Comparison of ENCODE assay signal across 30 cellular contexts in the genomic region with DNA sequence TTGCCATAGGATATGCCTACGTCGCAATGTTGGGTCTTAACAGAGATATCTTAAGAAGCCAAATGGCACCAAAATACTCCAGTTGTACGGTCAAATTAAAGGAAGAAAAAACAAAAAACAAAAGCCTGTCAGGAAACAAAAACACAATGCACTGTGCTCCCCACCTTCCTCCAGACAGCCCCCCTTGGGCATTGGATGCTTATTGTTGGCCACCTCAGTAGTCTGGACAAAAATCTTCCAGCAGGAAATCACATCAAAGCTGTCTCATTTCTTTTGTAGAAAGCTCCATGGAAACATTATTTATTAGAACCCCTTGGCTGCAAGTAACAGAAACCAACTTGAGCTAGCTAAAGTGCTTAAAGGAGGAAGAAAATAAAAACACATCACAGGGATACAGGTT.
"Had no signal": no experiment of that assay in that cellular context is flagged by ENCODE, and none has a peak within 500 bp of the region (broad histone marks: within the 10 kb centered on the region; RNA-seq: fewer than 3 reads in every experiment).

No MANE protein-coding gene starts in this region.

- H3K36me3 Mint-ChIP-seq: activated naive CD4-positive, alpha-beta T cell treated with anti-CD3 and anti-CD28 coated beads, Interleukin-2, amount 10 ng/mL, durations not matched to agents 7 days and 5 days; activated naive CD8-positive, alpha-beta T cell treated with anti-CD3 and anti-CD28 coated beads, Interleukin-2, amount 10 ng/mL, durations not matched to agents 7 days and 5 days had no signal

- H3K4me1 Mint-ChIP-seq: activated CD4-positive, alpha-beta memory T cell treated with anti-CD3 and anti-CD28 coated beads, Interleukin-2, amount 10 ng/mL, durations not matched to agents 7 days and 5 days; activated CD4-positive, alpha-beta T cell treated with anti-CD3 and anti-CD28 coated beads, Interleukin-2, amount 10 ng/mL, durations not matched to agents 7 days and 5 days; activated naive CD4-positive, alpha-beta T cell treated with anti-CD3 and anti-CD28 coated beads, Interleukin-2, amount 10 ng/mL, durations not matched to agents 7 days and 5 days; activated naive CD8-positive, alpha-beta T cell treated with anti-CD3 and anti-CD28 coated beads, Interleukin-2, amount 10 ng/mL, durations not matched to agents 7 days and 5 days; central memory CD8-positive, alpha-beta T cell had no signal

- H3K27me3 Mint-ChIP-seq: activated CD4-positive, alpha-beta memory T cell treated with anti-CD3 and anti-CD28 coated beads, Interleukin-2, amount 10 ng/mL, durations not matched to agents 7 days and 5 days; activated CD4-positive, alpha-beta T cell treated with anti-CD3 and anti-CD28 coated beads, Interleukin-2, amount 10 ng/mL, durations not matched to agents 7 days and 5 days; activated naive CD4-positive, alpha-beta T cell treated with anti-CD3 and anti-CD28 coated beads, Interleukin-2, amount 10 ng/mL, durations not matched to agents 7 days and 5 days; activated naive CD8-positive, alpha-beta T cell treated with anti-CD3 and anti-CD28 coated beads, Interleukin-2, amount 10 ng/mL, durations not matched to agents 7 days and 5 days; activated T-cell treated with anti-CD3 and anti-CD28 coated beads, Interleukin-2, amount 50 U/mL, for 24 hours; central memory CD8-positive, alpha-beta T cell; dendritic cell treated with granulocyte-macrophage colony-stimulating factor and Interleukin-4, amounts not matched to agents 40 ng/mL and 50 ng/mL, for 4 days; effector memory CD8-positive, alpha-beta T cell had no signal

- H3K36me3 ChIP-seq: ascending aorta, breast epithelium, cardiac muscle cell, esophagus squamous epithelium, gastroesophageal sphincter, heart right ventricle had no signal

- H3K9me3 Mint-ChIP-seq: activated CD4-positive, alpha-beta T cell treated with anti-CD3 and anti-CD28 coated beads, Interleukin-2, amount 10 ng/mL, durations not matched to agents 7 days and 5 days; dendritic cell treated with granulocyte-macrophage colony-stimulating factor and Interleukin-4, amounts not matched to agents 40 ng/mL and 50 ng/mL, for 4 days had no signal

- H3K4me1 ChIP-seq: ascending aorta, breast epithelium had no signal

- H3K4me3 Mint-ChIP-seq: activated CD4-positive, alpha-beta memory T cell treated with anti-CD3 and anti-CD28 coated beads, Interleukin-2, amount 10 ng/mL, durations not matched to agents 7 days and 5 days; activated CD4-positive, alpha-beta T cell treated with anti-CD3 and anti-CD28 coated beads, Interleukin-2, amount 10 ng/mL, durations not matched to agents 7 days and 5 days; activated naive CD4-positive, alpha-beta T cell treated with anti-CD3 and anti-CD28 coated beads, Interleukin-2, amount 10 ng/mL, durations not matched to agents 7 days and 5 days; activated naive CD8-positive, alpha-beta T cell treated with anti-CD3 and anti-CD28 coated beads, Interleukin-2, amount 10 ng/mL, durations not matched to agents 7 days and 5 days; activated T-cell treated with anti-CD3 and anti-CD28 coated beads, Interleukin-2, amount 50 U/mL, for 24 hours; activated T-cell treated with anti-CD3 and anti-CD28 coated beads, Interleukin-2, amount 50 U/mL, for 72 hours; central memory CD8-positive, alpha-beta T cell; dendritic cell treated with granulocyte-macrophage colony-stimulating factor and Interleukin-4, amounts not matched to agents 40 ng/mL and 50 ng/mL, for 4 days; effector memory CD8-positive, alpha-beta T cell had no signal

- DNase-seq: activated CD4-positive, alpha-beta memory T cell treated with anti-CD3 and anti-CD28 coated beads, Interleukin-2, amount 10 ng/mL, durations not matched to agents 7 days and 5 days; activated CD4-positive, alpha-beta T cell treated with anti-CD3 and anti-CD28 coated beads for 1 hour; activated CD4-positive, alpha-beta T cell treated with anti-CD3 and anti-CD28 coated beads for 4 hours; activated CD4-positive, alpha-beta T cell treated with anti-CD3 and anti-CD28 coated beads, Interleukin-2, amount 10 ng/mL, durations not matched to agents 7 days and 5 days; activated CD4-positive, alpha-beta T cell treated with anti-CD3 and anti-CD28 coated beads, Interleukin-2, amount 50 U/mL, for 4 hours; activated CD8-positive, alpha-beta memory T cell treated with anti-CD3 and anti-CD28 coated beads, Interleukin-2, amount 50 U/mL, for 48 hours; activated gamma-delta T cell; activated naive CD4-positive, alpha-beta T cell; activated naive CD4-positive, alpha-beta T cell treated with anti-CD3 and anti-CD28 coated beads, Interleukin-2, amount 10 ng/mL, durations not matched to agents 7 days and 5 days; activated naive CD8-positive, alpha-beta T cell treated with anti-CD3 and anti-CD28 coated beads, Interleukin-2, amount 10 ng/mL, durations not matched to agents 7 days and 5 days; activated T-cell treated with anti-CD3 and anti-CD28 coated beads for 4 hours; activated T-cell treated with anti-CD3 and anti-CD28 coated beads, Interleukin-2, amount 50 U/mL, for 24 hours; activated T-cell treated with anti-CD3 and anti-CD28 coated beads, Interleukin-2, amount 50 U/mL, for 72 hours; body of pancreas; effector CD4-positive, alpha-beta T cell; effector memory CD8-positive, alpha-beta T cell; esophagus squamous epithelium; T-helper 2 cell had no signal

- ATAC-seq: activated naive CD4-positive, alpha-beta T cell treated with anti-CD3 and anti-CD28 coated beads, Interleukin-2, amount 50 U/mL, for 72 hours; activated T-cell treated with anti-CD3 and anti-CD28 coated beads, Interleukin-2, amount 50 U/mL, for 72 hours; body of pancreas; effector memory CD8-positive, alpha-beta T cell; gastroesophageal sphincter had no signal

- H3K27ac ChIP-seq: ascending aorta, body of pancreas, breast epithelium, cardiac muscle cell, coronary artery, epithelial cell of prostate, esophagus squamous epithelium, gastroesophageal sphincter had no signal

- H3K4me3 ChIP-seq: ascending aorta, body of pancreas, breast epithelium, cardiac muscle cell, coronary artery, esophagus squamous epithelium, gastroesophageal sphincter, heart right ventricle had no signal

- FAIRE-seq: endometrium, endothelial cell of umbilical vein had no signal

- H3K27ac Mint-ChIP-seq: activated CD4-positive, alpha-beta memory T cell treated with anti-CD3 and anti-CD28 coated beads, Interleukin-2, amount 10 ng/mL, durations not matched to agents 7 days and 5 days; activated CD4-positive, alpha-beta T cell treated with anti-CD3 and anti-CD28 coated beads, Interleukin-2, amount 10 ng/mL, durations not matched to agents 7 days and 5 days; activated naive CD4-positive, alpha-beta T cell treated with anti-CD3 and anti-CD28 coated beads, Interleukin-2, amount 10 ng/mL, durations not matched to agents 7 days and 5 days; activated naive CD4-positive, alpha-beta T cell treated with anti-CD3 and anti-CD28 coated beads, Interleukin-2, amount 50 U/mL, for 72 hours; activated naive CD8-positive, alpha-beta T cell treated with anti-CD3 and anti-CD28 coated beads, Interleukin-2, amount 10 ng/mL, durations not matched to agents 7 days and 5 days; activated T-cell treated with anti-CD3 and anti-CD28 coated beads, Interleukin-2, amount 50 U/mL, for 24 hours; activated T-cell treated with anti-CD3 and anti-CD28 coated beads, Interleukin-2, amount 50 U/mL, for 72 hours; dendritic cell treated with granulocyte-macrophage colony-stimulating factor and Interleukin-4, amounts not matched to agents 40 ng/mL and 50 ng/mL, for 4 days; effector memory CD8-positive, alpha-beta T cell had no signal

- H3K9me3 ChIP-seq: ascending aorta, body of pancreas, breast epithelium, esophagus squamous epithelium, gastroesophageal sphincter, heart right ventricle had no signal

- H3K27me3 ChIP-seq: ascending aorta, body of pancreas, breast epithelium, cardiac muscle cell, esophagus squamous epithelium, gastroesophageal sphincter, heart right ventricle had no signal
